16 cellular contexts compared by ENCODE assay signal in the genomic region with DNA sequence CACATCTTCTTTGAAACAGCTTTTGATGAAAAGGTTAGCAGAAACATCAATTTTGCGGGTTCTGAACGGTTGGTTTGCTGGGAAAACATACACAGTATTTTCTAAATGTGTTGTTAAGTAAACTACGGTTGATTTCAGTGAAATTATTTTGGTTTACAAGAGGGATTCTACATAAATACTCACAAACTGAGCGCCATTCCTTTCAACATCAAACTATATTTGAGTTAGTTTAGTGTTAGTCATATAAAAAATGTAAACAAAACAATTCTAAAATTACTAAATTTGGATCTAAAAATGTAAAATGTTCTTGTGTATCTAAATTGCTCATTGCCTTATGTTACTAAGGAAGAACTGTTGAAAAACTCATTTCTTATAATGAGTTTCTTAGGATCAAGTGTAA.
A peak's percentile ranks its signal among the peaks of the same experiment; 100 is the strongest.
DNase-seq lines count a peak whose midpoint lies in the region; ATAC-seq, FAIRE-seq and TF ChIP-seq lines count a peak whose summit lies in the region.
"Had no signal": no experiment of that assay in that cellular context is flagged by ENCODE, and none has a peak within 500 bp of the region (broad histone marks: within the 10 kb centered on the region; RNA-seq: fewer than 3 reads in every experiment).

No MANE protein-coding gene starts in this region.

- ATAC-seq in pancreas, result no peak
- ATAC-seq: HCT116 had no signal

- H3K36me3 Mint-ChIP-seq in activated CD4-positive, alpha-beta T cell treated with anti-CD3 and anti-CD28 coated beads, Interleukin-2, amount 10 ng/mL, durations not matched to agents 7 days and 5 days (ENCODE audit: low read depth), result no peaks in the 10 kb centered on the region
- no peaks in the 10 kb centered on the region for H3K36me3 Mint-ChIP-seq in activated T-helper 2 cell treated with anti-CD3 and anti-CD28 coated beads, Interferon-gamma antibody, Interleukin-2, Interleukin-4, amounts not matched to agents 10 μg/mL and 5 μg/mL and 100 μg/mL, durations not matched to agents 14 hours and 24 hours and 36 hours (ENCODE audit: low read depth)
- H3K36me3 Mint-ChIP-seq: CD8-positive, alpha-beta memory T cell had no signal

- H3K27ac ChIP-seq in tibial artery, result peak overlapping the region; percentile 7 to 29
- no peak overlapping the region for H3K27ac ChIP-seq in pancreas
- H3K27ac ChIP-seq: BLaER1 had no signal

- POLR2A ChIA-PET in activated CD4-positive, alpha-beta T cell treated with anti-CD3 and anti-CD28 coated beads, Interleukin-2, amount 10 ng/mL, durations not matched to agents 7 days and 5 days (lab: Charles Lee), result no interaction called here

- H3K4me3 ChIP-seq in adipocyte (ENCODE audit: low read length), result no peak overlapping the region
- no peak overlapping the region for H3K4me3 ChIP-seq in tibial artery
- H3K4me3 ChIP-seq in pancreas, result no peak overlapping the region
- H3K4me3 ChIP-seq: BLaER1 had no signal

- no peak for TF ChIP-seq CTCF in tibial artery (IDR thresholded peaks at IDR 0.05)
- no peak for TF ChIP-seq CTCF in pancreas (IDR thresholded peaks at IDR 0.05)

- no peak overlapping the region for H3K4me3 Mint-ChIP-seq in activated CD4-positive, alpha-beta T cell treated with anti-CD3 and anti-CD28 coated beads, Interleukin-2, amount 10 ng/mL, durations not matched to agents 7 days and 5 days
- H3K4me3 Mint-ChIP-seq in activated T-helper 2 cell treated with anti-CD3 and anti-CD28 coated beads, Interferon-gamma antibody, Interleukin-2, Interleukin-4, amounts not matched to agents 10 μg/mL and 5 μg/mL and 100 μg/mL, durations not matched to agents 14 hours and 24 hours and 36 hours (ENCODE audit: low read depth), result no peak overlapping the region
- H3K4me3 Mint-ChIP-seq: CD8-positive, alpha-beta memory T cell had no signal

- H3K27me3 ChIP-seq in adipocyte (replicated peaks; ENCODE audit: control insufficient read depth, insufficient read depth, low read length), result no peaks in the 10 kb centered on the region
- no peaks in the 10 kb centered on the region for H3K27me3 ChIP-seq in tibial artery
- no peaks in the 10 kb centered on the region for H3K27me3 ChIP-seq in pancreas
- H3K27me3 ChIP-seq: BLaER1 had no signal

- intact Hi-C loops in tibial artery (cut with DNase I; ENCODE audit: low total_unique reads) (no loop called here), pancreas (cut with DNase I) (no loop called here)
- intact Hi-C loops in activated T-helper 2 cell treated with anti-CD3 and anti-CD28 coated beads, Interferon-gamma antibody, Interleukin-2, Interleukin-4, amounts not matched to agents 10 μg/mL and 5 μg/mL and 100 μg/mL, durations not matched to agents 14 hours and 24 hours and 36 hours (cut with micrococcal nuclease), result no loop called here

- H3K4me1 ChIP-seq in adipocyte (ENCODE audit: control insufficient read depth, insufficient read depth, low read length) (no peaks in the 10 kb centered on the region), tibial artery (peaks cover 0 to 15% (median 2%) of the 10 kb centered on the region in 4 donors), pancreas (no peaks in the 10 kb centered on the region)
- H3K4me1 ChIP-seq: BLaER1, Caco-2 had no signal

- 58 to 70% methylated on average over 4 of the region's 4 CpGs for WGBS in pancreas, 2 donors

- peak; percentile 28 for DNase-seq in HCEC 1CT
- peak; percentile 25 for DNase-seq in adipocyte (ENCODE audit: low read depth)
- DNase-seq in fibroblast of peridontal ligament (ENCODE audit: extremely low read depth), result peak; percentile 52
- DNase-seq in tibial artery, result no peak
- no peak for DNase-seq in activated CD4-positive, alpha-beta T cell treated with anti-CD3 and anti-CD28 coated beads, Interleukin-2, amount 10 ng/mL, durations not matched to agents 7 days and 5 days
- DNase-seq in activated T-helper 2 cell treated with anti-CD3 and anti-CD28 coated beads, Interferon-gamma antibody, Interleukin-2, Interleukin-4, amounts not matched to agents 10 μg/mL and 5 μg/mL and 100 μg/mL, durations not matched to agents 14 hours and 24 hours and 36 hours (ENCODE audit: low spot score), result no peak
- no peak for DNase-seq in pancreas
- DNase-seq: 8988T; AML-193; Caco-2; CD8-positive, alpha-beta memory T cell; DMS53; GF-D8 had no signal

- H3K4me1 Mint-ChIP-seq in activated CD4-positive, alpha-beta T cell treated with anti-CD3 and anti-CD28 coated beads, Interleukin-2, amount 10 ng/mL, durations not matched to agents 7 days and 5 days, result no peaks in the 10 kb centered on the region
- H3K4me1 Mint-ChIP-seq in activated T-helper 2 cell treated with anti-CD3 and anti-CD28 coated beads, Interferon-gamma antibody, Interleukin-2, Interleukin-4, amounts not matched to agents 10 μg/mL and 5 μg/mL and 100 μg/mL, durations not matched to agents 14 hours and 24 hours and 36 hours (ENCODE audit: low read depth), result no peaks in the 10 kb centered on the region
- H3K4me1 Mint-ChIP-seq: CD8-positive, alpha-beta memory T cell had no signal

- CTCF ChIA-PET in activated CD4-positive, alpha-beta T cell treated with anti-CD3 and anti-CD28 coated beads, Interleukin-2, amount 10 ng/mL, durations not matched to agents 7 days and 5 days (lab: Charles Lee), result no interaction called here

- H3K27me3 Mint-ChIP-seq in activated CD4-positive, alpha-beta T cell treated with anti-CD3 and anti-CD28 coated beads, Interleukin-2, amount 10 ng/mL, durations not matched to agents 7 days and 5 days, result no peaks in the 10 kb centered on the region
- H3K27me3 Mint-ChIP-seq in activated T-helper 2 cell treated with anti-CD3 and anti-CD28 coated beads, Interferon-gamma antibody, Interleukin-2, Interleukin-4, amounts not matched to agents 10 μg/mL and 5 μg/mL and 100 μg/mL, durations not matched to agents 14 hours and 24 hours and 36 hours (ENCODE audit: low read depth), result no peaks in the 10 kb centered on the region
- H3K27me3 Mint-ChIP-seq: CD8-positive, alpha-beta memory T cell had no signal

- H3K36me3 ChIP-seq in adipocyte (ENCODE audit: control insufficient read depth, insufficient read depth, low read length, severe bottlenecking) (no peaks in the 10 kb centered on the region), tibial artery (no peaks in the 10 kb centered on the region), pancreas (no peaks in the 10 kb centered on the region)
- H3K36me3 ChIP-seq: BLaER1 had no signal

- H3K9me3 ChIP-seq in adipocyte (ENCODE audit: control insufficient read depth, low read length) (no peaks in the 10 kb centered on the region), tibial artery (no peaks in the 10 kb centered on the region), pancreas (no peaks in the 10 kb centered on the region)
- H3K9me3 ChIP-seq: BLaER1, Caco-2 had no signal

- H3K27ac Mint-ChIP-seq in activated CD4-positive, alpha-beta T cell treated with anti-CD3 and anti-CD28 coated beads, Interleukin-2, amount 10 ng/mL, durations not matched to agents 7 days and 5 days, result no peak overlapping the region
- H3K27ac Mint-ChIP-seq in activated T-helper 2 cell treated with anti-CD3 and anti-CD28 coated beads, Interferon-gamma antibody, Interleukin-2, Interleukin-4, amounts not matched to agents 10 μg/mL and 5 μg/mL and 100 μg/mL, durations not matched to agents 14 hours and 24 hours and 36 hours, result no peak overlapping the region
- H3K27ac Mint-ChIP-seq: CD8-positive, alpha-beta memory T cell had no signal

- no peak for FAIRE-seq in pancreas (lab: Jason Lieb, UNC)
- FAIRE-seq: GM19239 had no signal

- H3K9ac ChIP-seq in adipocyte (ENCODE audit: low read length), result no peak overlapping the region
- H3K9ac ChIP-seq: BLaER1 had no signal

- no peaks in the 10 kb centered on the region for H3K9me3 Mint-ChIP-seq in activated CD4-positive, alpha-beta T cell treated with anti-CD3 and anti-CD28 coated beads, Interleukin-2, amount 10 ng/mL, durations not matched to agents 7 days and 5 days
- no peaks in the 10 kb centered on the region for H3K9me3 Mint-ChIP-seq in activated T-helper 2 cell treated with anti-CD3 and anti-CD28 coated beads, Interferon-gamma antibody, Interleukin-2, Interleukin-4, amounts not matched to agents 10 μg/mL and 5 μg/mL and 100 μg/mL, durations not matched to agents 14 hours and 24 hours and 36 hours

Comparison
In these comparisons a context has a peak if more than half of its experiments do, and no peak if none do; other contexts are left out.
1. DNase-seq: peak in HCEC 1CT (single experiment), adipocyte (single experiment) and fibroblast of peridontal ligament (single experiment); none in tibial artery (0 of 2), activated CD4-positive, alpha-beta T cell treated with anti-CD3 and anti-CD28 coated beads, Interleukin-2, amount 10 ng/mL, durations not matched to agents 7 days and 5 days (single experiment), activated T-helper 2 cell treated with anti-CD3 and anti-CD28 coated beads, Interferon-gamma antibody, Interleukin-2, Interleukin-4, amounts not matched to agents 10 μg/mL and 5 μg/mL and 100 μg/mL, durations not matched to agents 14 hours and 24 hours and 36 hours (single experiment) and pancreas (0 of 6).
2. H3K27ac ChIP-seq: peak in tibial artery (2 of 2); none in pancreas (0 of 4).